Comparison of ENCODE assay signal across 28 cellular contexts in the genomic region with DNA sequence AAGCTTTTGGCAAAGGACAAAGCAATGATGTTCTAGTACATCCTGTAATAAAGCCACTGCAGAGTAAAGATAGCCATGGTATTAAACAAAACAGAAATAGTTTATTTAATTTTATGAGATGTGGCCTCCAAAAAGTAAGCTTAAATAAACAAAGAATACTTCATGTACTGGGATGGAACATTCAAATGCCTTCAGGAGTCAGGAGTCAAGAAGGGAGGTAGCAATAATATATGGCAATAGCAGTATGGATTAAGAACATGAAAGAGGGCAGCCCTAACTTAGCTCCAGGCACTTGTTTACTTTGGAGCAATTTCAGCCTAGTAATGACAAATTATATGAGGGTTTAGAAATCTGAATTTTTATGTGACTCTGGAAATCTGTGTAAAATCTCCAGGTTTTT.
"Had no signal": no experiment of that assay in that cellular context is flagged by ENCODE, and none has a peak within 500 bp of the region (broad histone marks: within the 10 kb centered on the region; RNA-seq: fewer than 3 reads in every experiment).

No MANE protein-coding gene starts in this region.

- H3K4me3 ChIP-seq: PC-9, SJCRH30, SK-N-MC had no signal

- H3K4me2 ChIP-seq: KMS-11, PC-9 had no signal

- ATAC-seq: activated CD8-positive, alpha-beta T cell treated with anti-CD3 and anti-CD28 coated beads, Interleukin-2, amount 10 ng/mL, durations not matched to agents 7 days and 5 days had no signal

- H2AFZ ChIP-seq: PC-9 had no signal

- H3K27ac ChIP-seq: KMS-11, PC-9, SJCRH30, SK-N-MC had no signal

- H3K27me3 Mint-ChIP-seq: activated CD4-positive, alpha-beta T cell treated with anti-CD3 and anti-CD28 coated beads, Interleukin-2, amount 10 ng/mL, durations not matched to agents 24 days and 14 days; activated naive CD4-positive, alpha-beta T cell treated with anti-CD3 and anti-CD28 coated beads, Interleukin-2, amount 50 U/mL, for 24 hours; activated T-cell treated with anti-CD3 and anti-CD28 coated beads, Interleukin-2, amount 50 U/mL, for 24 hours had no signal

- H3K4me1 ChIP-seq: SJCRH30 had no signal

- H3K27ac Mint-ChIP-seq: activated CD4-positive, alpha-beta T cell treated with anti-CD3 and anti-CD28 coated beads, Interleukin-2, amount 10 ng/mL, durations not matched to agents 24 days and 14 days; activated CD8-positive, alpha-beta T cell treated with anti-CD3 and anti-CD28 coated beads, Interleukin-2, amount 10 ng/mL, durations not matched to agents 7 days and 5 days; activated naive CD4-positive, alpha-beta T cell treated with anti-CD3 and anti-CD28 coated beads, Interleukin-2, amount 50 U/mL, for 24 hours; activated T-cell treated with anti-CD3 and anti-CD28 coated beads, Interleukin-2, amount 50 U/mL, for 24 hours; activated T-helper 2 cell treated with anti-CD3 and anti-CD28 coated beads, Interferon-gamma antibody, Interleukin-2, Interleukin-4, amounts not matched to agents 10 μg/mL and 5 μg/mL and 100 μg/mL, durations not matched to agents 14 hours and 24 hours and 36 hours; brain had no signal

- H3K4me3 Mint-ChIP-seq: activated CD4-positive, alpha-beta T cell treated with anti-CD3 and anti-CD28 coated beads, Interleukin-2, amount 10 ng/mL, durations not matched to agents 24 days and 14 days; activated CD8-positive, alpha-beta T cell treated with anti-CD3 and anti-CD28 coated beads, Interleukin-2, amount 10 ng/mL, durations not matched to agents 7 days and 5 days; activated naive CD4-positive, alpha-beta T cell treated with anti-CD3 and anti-CD28 coated beads, Interleukin-2, amount 50 U/mL, for 24 hours; activated T-cell treated with anti-CD3 and anti-CD28 coated beads, Interleukin-2, amount 50 U/mL, for 24 hours; brain had no signal

- DNase-seq: activated CD4-positive, alpha-beta T cell treated with anti-CD3 and anti-CD28 coated beads, Interleukin-2, amount 50 U/mL, for 48 hours; activated CD8-positive, alpha-beta T cell treated with anti-CD3 and anti-CD28 coated beads, Interleukin-2, amount 10 ng/mL, durations not matched to agents 7 days and 5 days; activated gamma-delta T cell; activated naive CD4-positive, alpha-beta T cell treated with Interleukin-2 at 50 U/mL for 16 hours; activated T-cell treated with anti-CD3 and anti-CD28 coated beads, Interleukin-2, amount 50 U/mL, for 24 hours; anterior cingulate cortex; caudate nucleus; cerebellar nuclear complex; NCI-H1092 treated with DMSO at 0.1 percent for 48 hours; NCI-H1417; NCI-H146; NCI-H187; NCI-H2081; NCI-H2171 treated with DMSO at 0.1 percent for 48 hours; NCI-H226; NCI-H446 treated with DMSO at 0.1 percent for 48 hours; NCI-H524; NK-92 treated with Interleukin-12 subunit alpha and Interleukin-12 subunit beta, amount 100 ng/mL, for 24 hours; PC-9; SHP77; SJCRH30; T1000 had no signal

- H3K4me1 Mint-ChIP-seq: activated CD4-positive, alpha-beta T cell treated with anti-CD3 and anti-CD28 coated beads, Interleukin-2, amount 10 ng/mL, durations not matched to agents 24 days and 14 days; activated naive CD4-positive, alpha-beta T cell treated with anti-CD3 and anti-CD28 coated beads, Interleukin-2, amount 50 U/mL, for 24 hours; brain had no signal

- H3K9me3 Mint-ChIP-seq: activated CD4-positive, alpha-beta T cell treated with anti-CD3 and anti-CD28 coated beads, Interleukin-2, amount 10 ng/mL, durations not matched to agents 24 days and 14 days; activated T-cell treated with anti-CD3 and anti-CD28 coated beads, Interleukin-2, amount 50 U/mL, for 24 hours; activated T-helper 2 cell treated with anti-CD3 and anti-CD28 coated beads, Interferon-gamma antibody, Interleukin-2, Interleukin-4, amounts not matched to agents 10 μg/mL and 5 μg/mL and 100 μg/mL, durations not matched to agents 14 hours and 24 hours and 36 hours; brain had no signal

- H3K36me3 ChIP-seq: SJCRH30 had no signal

- H3K9me3 ChIP-seq: SJCRH30 had no signal

- H3K36me3 Mint-ChIP-seq: activated naive CD4-positive, alpha-beta T cell treated with anti-CD3 and anti-CD28 coated beads, Interleukin-2, amount 50 U/mL, for 24 hours; brain had no signal
